ENCODE assay signal across 1 cellular context in genomic region chr10:125344573-125345121, GRCh38.
TF ChIP-seq lines count a peak whose summit lies in the region.

No MANE protein-coding gene starts in this region.

TF ChIP-seq in GM23338, 12 proteins besides CTCF, POLR2A, EP300 and RAD21 (continued from another document):
- TF ChIP-seq REST (IDR thresholded peaks at IDR 0.05; ENCODE audit: unreplicated experiment) (no peak), NANOG (IDR thresholded peaks at IDR 0.05; ENCODE audit: borderline replicate concordance) (no peak), EZH2phosphoT487 (IDR thresholded peaks at IDR 0.05; ENCODE audit: unreplicated experiment) (no peak), STAT1 (IDR thresholded peaks at IDR 0.05; ENCODE audit: unreplicated experiment) (no peak), EZH2 (IDR thresholded peaks at IDR 0.05; ENCODE audit: low read depth, unreplicated experiment) (no peak), ZNF114 (CRISPR knock-in tag; IDR thresholded peaks at IDR 0.05) (no peak), ZNF331 (CRISPR knock-in tag; IDR thresholded peaks at IDR 0.05; ENCODE audit: low read depth) (no peak), CREB1 (CRISPR knock-in tag; IDR thresholded peaks at IDR 0.05; ENCODE audit: low read depth) (no peak)
